ENCODE assay signal across 1 cellular context in the genomic region with DNA sequence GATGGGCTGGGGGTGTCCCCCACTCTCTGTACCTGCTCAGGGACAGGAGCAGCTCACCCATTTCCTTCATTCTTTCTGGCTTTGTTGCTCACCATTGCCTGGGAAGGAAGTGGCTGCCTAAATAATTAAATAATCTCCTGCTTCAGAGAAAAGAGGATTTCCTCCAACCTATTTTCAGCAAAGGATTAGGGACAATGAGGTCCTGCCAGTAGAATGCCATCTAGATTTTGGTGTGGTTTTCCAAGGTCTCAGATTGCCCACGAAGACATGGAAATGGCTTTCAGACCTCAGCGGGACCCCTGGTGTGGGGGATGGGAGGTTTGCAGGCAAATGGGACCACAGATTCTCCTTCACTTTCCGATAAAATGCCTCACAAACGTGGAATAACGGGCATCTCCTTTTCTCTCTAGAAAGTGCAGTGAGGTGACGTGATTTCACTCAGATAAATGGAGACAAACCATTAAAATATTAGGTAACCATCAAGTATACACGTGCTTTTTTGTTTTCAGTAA.
A peak's percentile ranks its signal among the peaks of the same experiment; 100 is the strongest.
TF ChIP-seq lines count a peak whose summit lies in the region.

No MANE protein-coding gene starts in this region.

TF ChIP-seq in K562, 482 proteins besides CTCF, POLR2A, EP300 and RAD21 (continued from another document):
- TF ChIP-seq, protein P1, sequence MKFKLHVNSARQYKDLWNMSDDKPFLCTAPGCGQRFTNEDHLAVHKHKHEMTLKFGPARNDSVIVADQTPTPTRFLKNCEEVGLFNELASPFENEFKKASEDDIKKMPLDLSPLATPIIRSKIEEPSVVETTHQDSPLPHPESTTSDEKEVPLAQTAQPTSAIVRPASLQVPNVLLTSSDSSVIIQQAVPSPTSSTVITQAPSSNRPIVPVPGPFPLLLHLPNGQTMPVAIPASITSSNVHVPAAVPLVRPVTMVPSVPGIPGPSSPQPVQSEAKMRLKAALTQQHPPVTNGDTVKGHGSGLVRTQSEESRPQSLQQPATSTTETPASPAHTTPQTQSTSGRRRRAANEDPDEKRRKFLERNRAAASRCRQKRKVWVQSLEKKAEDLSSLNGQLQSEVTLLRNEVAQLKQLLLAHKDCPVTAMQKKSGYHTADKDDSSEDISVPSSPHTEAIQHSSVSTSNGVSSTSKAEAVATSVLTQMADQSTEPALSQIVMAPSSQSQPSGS (CRISPR knock-in tag; IDR thresholded peaks at IDR 0.05), result no peak
- TF ChIP-seq, protein P2, sequence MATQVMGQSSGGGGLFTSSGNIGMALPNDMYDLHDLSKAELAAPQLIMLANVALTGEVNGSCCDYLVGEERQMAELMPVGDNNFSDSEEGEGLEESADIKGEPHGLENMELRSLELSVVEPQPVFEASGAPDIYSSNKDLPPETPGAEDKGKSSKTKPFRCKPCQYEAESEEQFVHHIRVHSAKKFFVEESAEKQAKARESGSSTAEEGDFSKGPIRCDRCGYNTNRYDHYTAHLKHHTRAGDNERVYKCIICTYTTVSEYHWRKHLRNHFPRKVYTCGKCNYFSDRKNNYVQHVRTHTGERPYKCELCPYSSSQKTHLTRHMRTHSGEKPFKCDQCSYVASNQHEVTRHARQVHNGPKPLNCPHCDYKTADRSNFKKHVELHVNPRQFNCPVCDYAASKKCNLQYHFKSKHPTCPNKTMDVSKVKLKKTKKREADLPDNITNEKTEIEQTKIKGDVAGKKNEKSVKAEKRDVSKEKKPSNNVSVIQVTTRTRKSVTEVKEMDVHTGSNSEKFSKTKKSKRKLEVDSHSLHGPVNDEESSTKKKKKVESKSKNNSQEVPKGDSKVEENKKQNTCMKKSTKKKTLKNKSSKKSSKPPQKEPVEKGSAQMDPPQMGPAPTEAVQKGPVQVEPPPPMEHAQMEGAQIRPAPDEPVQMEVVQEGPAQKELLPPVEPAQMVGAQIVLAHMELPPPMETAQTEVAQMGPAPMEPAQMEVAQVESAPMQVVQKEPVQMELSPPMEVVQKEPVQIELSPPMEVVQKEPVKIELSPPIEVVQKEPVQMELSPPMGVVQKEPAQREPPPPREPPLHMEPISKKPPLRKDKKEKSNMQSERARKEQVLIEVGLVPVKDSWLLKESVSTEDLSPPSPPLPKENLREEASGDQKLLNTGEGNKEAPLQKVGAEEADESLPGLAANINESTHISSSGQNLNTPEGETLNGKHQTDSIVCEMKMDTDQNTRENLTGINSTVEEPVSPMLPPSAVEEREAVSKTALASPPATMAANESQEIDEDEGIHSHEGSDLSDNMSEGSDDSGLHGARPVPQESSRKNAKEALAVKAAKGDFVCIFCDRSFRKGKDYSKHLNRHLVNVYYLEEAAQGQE (CRISPR knock-in tag; IDR thresholded peaks at IDR 0.05; ENCODE audit: low read depth), result no peak
- 0 out of 2 replicates have a peak, but pooled peaks have one; percentile 1 for TF ChIP-seq SMARCA4 (IDR thresholded peaks at IDR 0.05)
- TF ChIP-seq, protein P3, sequence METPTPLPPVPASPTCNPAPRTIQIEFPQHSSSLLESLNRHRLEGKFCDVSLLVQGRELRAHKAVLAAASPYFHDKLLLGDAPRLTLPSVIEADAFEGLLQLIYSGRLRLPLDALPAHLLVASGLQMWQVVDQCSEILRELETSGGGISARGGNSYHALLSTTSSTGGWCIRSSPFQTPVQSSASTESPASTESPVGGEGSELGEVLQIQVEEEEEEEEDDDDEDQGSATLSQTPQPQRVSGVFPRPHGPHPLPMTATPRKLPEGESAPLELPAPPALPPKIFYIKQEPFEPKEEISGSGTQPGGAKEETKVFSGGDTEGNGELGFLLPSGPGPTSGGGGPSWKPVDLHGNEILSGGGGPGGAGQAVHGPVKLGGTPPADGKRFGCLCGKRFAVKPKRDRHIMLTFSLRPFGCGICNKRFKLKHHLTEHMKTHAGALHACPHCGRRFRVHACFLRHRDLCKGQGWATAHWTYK (CRISPR knock-in tag; IDR thresholded peaks at IDR 0.05), result no peak
- no peak for TF ChIP-seq ELF1 (tag; IDR thresholded peaks at IDR 0.05)
- peak; percentile 19; the same call in 1 of the 2 replicates for TF ChIP-seq SPI1 (IDR thresholded peaks at IDR 0.05; ENCODE audit: borderline replicate concordance, low read depth, low read length)
- no peak for TF ChIP-seq ZNF384 (IDR thresholded peaks at IDR 0.05; ENCODE audit: low read depth, low read length)
- TF ChIP-seq SMARCA5 (IDR thresholded peaks at IDR 0.05), result no peak
- TF ChIP-seq, protein P4, sequence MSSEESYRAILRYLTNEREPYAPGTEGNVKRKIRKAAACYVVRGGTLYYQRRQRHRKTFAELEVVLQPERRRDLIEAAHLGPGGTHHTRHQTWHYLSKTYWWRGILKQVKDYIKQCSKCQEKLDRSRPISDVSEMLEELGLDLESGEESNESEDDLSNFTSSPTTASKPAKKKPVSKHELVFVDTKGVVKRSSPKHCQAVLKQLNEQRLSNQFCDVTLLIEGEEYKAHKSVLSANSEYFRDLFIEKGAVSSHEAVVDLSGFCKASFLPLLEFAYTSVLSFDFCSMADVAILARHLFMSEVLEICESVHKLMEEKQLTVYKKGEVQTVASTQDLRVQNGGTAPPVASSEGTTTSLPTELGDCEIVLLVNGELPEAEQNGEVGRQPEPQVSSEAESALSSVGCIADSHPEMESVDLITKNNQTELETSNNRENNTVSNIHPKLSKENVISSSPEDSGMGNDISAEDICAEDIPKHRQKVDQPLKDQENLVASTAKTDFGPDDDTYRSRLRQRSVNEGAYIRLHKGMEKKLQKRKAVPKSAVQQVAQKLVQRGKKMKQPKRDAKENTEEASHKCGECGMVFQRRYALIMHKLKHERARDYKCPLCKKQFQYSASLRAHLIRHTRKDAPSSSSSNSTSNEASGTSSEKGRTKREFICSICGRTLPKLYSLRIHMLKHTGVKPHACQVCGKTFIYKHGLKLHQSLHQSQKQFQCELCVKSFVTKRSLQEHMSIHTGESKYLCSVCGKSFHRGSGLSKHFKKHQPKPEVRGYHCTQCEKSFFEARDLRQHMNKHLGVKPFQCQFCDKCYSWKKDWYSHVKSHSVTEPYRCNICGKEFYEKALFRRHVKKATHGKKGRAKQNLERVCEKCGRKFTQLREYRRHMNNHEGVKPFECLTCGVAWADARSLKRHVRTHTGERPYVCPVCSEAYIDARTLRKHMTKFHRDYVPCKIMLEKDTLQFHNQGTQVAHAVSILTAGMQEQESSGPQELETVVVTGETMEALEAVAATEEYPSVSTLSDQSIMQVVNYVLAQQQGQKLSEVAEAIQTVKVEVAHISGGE (CRISPR knock-in tag; IDR thresholded peaks at IDR 0.05), result no peak
- 0 out of 2 replicates have a peak, but pooled peaks have one; percentile 1 for TF ChIP-seq CREB1 (IDR thresholded peaks at IDR 0.05)
- TF ChIP-seq CREB1 (CRISPR knock-in tag; IDR thresholded peaks at IDR 0.05), result no peak
- no peak for TF ChIP-seq BDP1 (IDR thresholded peaks at IDR 0.05; ENCODE audit: insufficient read depth, insufficient read length)
- TF ChIP-seq, protein P5, sequence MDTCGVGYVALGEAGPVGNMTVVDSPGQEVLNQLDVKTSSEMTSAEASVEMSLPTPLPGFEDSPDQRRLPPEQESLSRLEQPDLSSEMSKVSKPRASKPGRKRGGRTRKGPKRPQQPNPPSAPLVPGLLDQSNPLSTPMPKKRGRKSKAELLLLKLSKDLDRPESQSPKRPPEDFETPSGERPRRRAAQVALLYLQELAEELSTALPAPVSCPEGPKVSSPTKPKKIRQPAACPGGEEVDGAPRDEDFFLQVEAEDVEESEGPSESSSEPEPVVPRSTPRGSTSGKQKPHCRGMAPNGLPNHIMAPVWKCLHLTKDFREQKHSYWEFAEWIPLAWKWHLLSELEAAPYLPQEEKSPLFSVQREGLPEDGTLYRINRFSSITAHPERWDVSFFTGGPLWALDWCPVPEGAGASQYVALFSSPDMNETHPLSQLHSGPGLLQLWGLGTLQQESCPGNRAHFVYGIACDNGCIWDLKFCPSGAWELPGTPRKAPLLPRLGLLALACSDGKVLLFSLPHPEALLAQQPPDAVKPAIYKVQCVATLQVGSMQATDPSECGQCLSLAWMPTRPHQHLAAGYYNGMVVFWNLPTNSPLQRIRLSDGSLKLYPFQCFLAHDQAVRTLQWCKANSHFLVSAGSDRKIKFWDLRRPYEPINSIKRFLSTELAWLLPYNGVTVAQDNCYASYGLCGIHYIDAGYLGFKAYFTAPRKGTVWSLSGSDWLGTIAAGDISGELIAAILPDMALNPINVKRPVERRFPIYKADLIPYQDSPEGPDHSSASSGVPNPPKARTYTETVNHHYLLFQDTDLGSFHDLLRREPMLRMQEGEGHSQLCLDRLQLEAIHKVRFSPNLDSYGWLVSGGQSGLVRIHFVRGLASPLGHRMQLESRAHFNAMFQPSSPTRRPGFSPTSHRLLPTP (IDR thresholded peaks at IDR 0.05; ENCODE audit: borderline replicate concordance, extremely low read depth, insufficient read length), result no peak
- 0 out of 2 replicates have a peak, but pooled peaks have one; percentile 3 for TF ChIP-seq SMAD4 (CRISPR knock-in tag; conservative IDR thresholded peaks at IDR 0.05)
- no peak for TF ChIP-seq NFRKB (IDR thresholded peaks at IDR 0.05; ENCODE audit: low read depth)
- no peak for TF ChIP-seq KAT2B (IDR thresholded peaks at IDR 0.05; ENCODE audit: low read depth, low read length)
- no peak for TF ChIP-seq NFE2 (IDR thresholded peaks at IDR 0.05; ENCODE audit: low read depth)
TF ChIP-seq in K562: peak in this region for 4.
